In genomic region chr1:31576743-31577455, GRCh38 we compare ENCODE assay signal across 10 cellular contexts. TPM values are rescaled to one million over a fixed set of nuclear protein-coding genes. Genes with fewer than 3 reads are reported as not detected.
DNase-seq lines count a peak whose midpoint lies in the region; ATAC-seq, FAIRE-seq and TF ChIP-seq lines count a peak whose summit lies in the region.
"Had no signal": no experiment of that assay in that cellular context is flagged by ENCODE, and none has a peak within 500 bp of the region (broad histone marks: within the 10 kb centered on the region; RNA-seq: fewer than 3 reads in every experiment).

No MANE protein-coding gene starts in this region.

- TF ChIP-seq EP300 in HepG2 (IDR thresholded peaks at IDR 0.05; ENCODE audit: low read depth in 2 of 2, low read length in 2 of 2), result no peak
- no peak for TF ChIP-seq EP300 in HepG2 (CRISPR knock-in tag; IDR thresholded peaks at IDR 0.05; ENCODE audit: borderline replicate concordance)

- H4K20me1 ChIP-seq in HepG2 (ENCODE audit: insufficient read depth, low read length), result 0 out of 2 replicates have a peak, but pooled peaks cover 2% of the 10 kb centered on the region

- DNase-seq in HepG2 (ENCODE audit: low spot score) (no peak), NCI-H2107 (lab: John Stamatoyannopoulos, UW) (no peak)
- peak; percentile 4 for DNase-seq in stimulated activated CD8-positive, alpha-beta memory T cell treated with anti-CD3 and anti-CD28 coated beads, Interleukin-4, amount 100 ng/mL, for 48 hours
- DNase-seq in central memory CD4-positive, alpha-beta T cell, result no peak
- no peak for DNase-seq in stimulated activated CD4-positive, alpha-beta T cell treated with anti-CD3 and anti-CD28 coated beads, Interleukin-1b, Interleukin-23, amount 100 ng/mL, for 48 hours

- peaks cover 43% of the 10 kb centered on the region for H3K4me1 ChIP-seq in HUES48 (ENCODE audit: control insufficient read depth, insufficient read depth, low read length)
- H3K4me1 ChIP-seq in HepG2 (ENCODE audit: insufficient read depth, low read length), result peaks cover 88% of the 10 kb centered on the region

- H3K27ac ChIP-seq in HUES48 (ENCODE audit: low read depth, low read length), result no peak overlapping the region
- peak overlapping the region; percentile 94 for H3K27ac ChIP-seq in HepG2 (ENCODE audit: extremely low read length, insufficient read depth, low read length)

- TF ChIP-seq CTCF in HepG2 (CRISPR knock-in tag; IDR thresholded peaks at IDR 0.05), result no peak

- no peaks in the 10 kb centered on the region for H3K36me3 Mint-ChIP-seq in dendritic cell treated with granulocyte-macrophage colony-stimulating factor and Interleukin-4, amounts not matched to agents 40 ng/mL and 50 ng/mL, for 4 days (ENCODE audit: low read depth)

- H3K36me3 ChIP-seq in HUES48 (ENCODE audit: control insufficient read depth, insufficient read depth, low read length) (no peaks in the 10 kb centered on the region), HepG2 (replicated peaks in 1 of 2; ENCODE audit: control insufficient read depth in 1 of 2, insufficient read depth in 2 of 2, low read length in 2 of 2) (peaks cover 0 to 3% of the 10 kb centered on the region in 2 experiments; a peak in 2 of 5 replicates)

- H3K27me3 ChIP-seq in HUES48 (ENCODE audit: control insufficient read depth, insufficient read depth, low read length) (no peaks in the 10 kb centered on the region), HepG2 (ENCODE audit: control insufficient read depth in 1 of 2, insufficient read depth in 2 of 2, low read length in 2 of 2) (no peaks in the 10 kb centered on the region; a peak in 1 of 5 replicates)

- CTCF ChIA-PET in HepG2 (lab: Yijun Ruan, JAX; ENCODE audit: low intra/inter-chr PET ratio, low total read pairs), result no interaction called here

- intact Hi-C loops in dendritic cell treated with granulocyte-macrophage colony-stimulating factor and Interleukin-4, amounts not matched to agents 40 ng/mL and 50 ng/mL, for 4 days (cut with micrococcal nuclease), result no loop called here
- intact Hi-C loops in HepG2 (cut with micrococcal nuclease; ENCODE audit: unreplicated experiment), result no loop called here

- POLR2A ChIA-PET in HepG2 (lab: Yijun Ruan, JAX), result interaction anchor here (1.1 kb wide), 1 partner anchor 11 kb away, joined by 6 read pairs; no protein-coding TSS in a partner anchor

- H3K9me3 Mint-ChIP-seq in dendritic cell treated with granulocyte-macrophage colony-stimulating factor and Interleukin-4, amounts not matched to agents 40 ng/mL and 50 ng/mL, for 4 days, result no peaks in the 10 kb centered on the region

- H3K27ac Mint-ChIP-seq in dendritic cell treated with granulocyte-macrophage colony-stimulating factor and Interleukin-4, amounts not matched to agents 40 ng/mL and 50 ng/mL, for 4 days, result peak overlapping the region; percentile 60

- H3K9me3 ChIP-seq in HUES48 (ENCODE audit: control insufficient read depth, insufficient read depth, low read length) (no peaks in the 10 kb centered on the region), HepG2 (ENCODE audit: low read length) (no peaks in the 10 kb centered on the region)

- H3K4me3 ChIP-seq in HUES48 (ENCODE audit: low read depth, low read length) (peak overlapping the region; percentile 47; the same call in 1 of the 2 replicates), HepG2 (replicated peaks in 1 of 3; ENCODE audit: insufficient read depth in 1 of 3, low read depth in 2 of 3, low read length in 3 of 3) (peak overlapping the region; percentile 69 to 84 (median 79))

- peaks cover 21% of the 10 kb centered on the region for H3K79me2 ChIP-seq in HepG2 (ENCODE audit: insufficient read depth, low read length)

- ATAC-seq in HepG2 (peak; percentile 7), HG03139 (IDR thresholded peaks at IDR 0.05; ENCODE audit: unreplicated experiment) (no peak)

- H3K9ac ChIP-seq in HUES48 (ENCODE audit: low read depth, low read length), result no peak overlapping the region
- H3K9ac ChIP-seq in HepG2 (ENCODE audit: insufficient read depth, low read depth, low read length), result peak overlapping the region; percentile 72

- FAIRE-seq in HepG2 (lab: Jason Lieb, UNC), result no peak
- FAIRE-seq: G401.6 had no signal

- TF ChIP-seq POLR2A in HepG2 (IDR thresholded peaks at IDR 0.05; ENCODE audit: insufficient read depth in 1 of 2, low read depth in 2 of 2, low read length in 2 of 2), result no peak

- H2AFZ ChIP-seq in HepG2 (ENCODE audit: low read length), result no peak overlapping the region

- in situ Hi-C loops in HepG2 (cut with HindIII; ENCODE audit: extremely low pct_ligation_motif_present, low pct_unique_long_range_greater_than_20kb), result no loop called here

- H3K4me2 ChIP-seq in HepG2 (ENCODE audit: low read depth, low read length), result peak overlapping the region; percentile 96

- peaks cover 34% of the 10 kb centered on the region for H3K4me1 Mint-ChIP-seq in dendritic cell treated with granulocyte-macrophage colony-stimulating factor and Interleukin-4, amounts not matched to agents 40 ng/mL and 50 ng/mL, for 4 days (ENCODE audit: low read depth)

- BruUV-seq in HepG2 (replicated peaks; lab: Mats Ljungman, UMichigan), result TSS peak; percentile 65

- TF ChIP-seq RAD21 in HepG2 (CRISPR knock-in tag; IDR thresholded peaks at IDR 0.05), result no peak

- peaks cover 16% of the 10 kb centered on the region for H3K27me3 Mint-ChIP-seq in dendritic cell treated with granulocyte-macrophage colony-stimulating factor and Interleukin-4, amounts not matched to agents 40 ng/mL and 50 ng/mL, for 4 days

- no peak overlapping the region for H3K4me3 Mint-ChIP-seq in dendritic cell treated with granulocyte-macrophage colony-stimulating factor and Interleukin-4, amounts not matched to agents 40 ng/mL and 50 ng/mL, for 4 days

- 2% methylated on average over 2 of the region's 27 CpGs for WGBS in HepG2 (ENCODE audit: low lambda C conversion rate)

TF ChIP-seq in HepG2, 621 proteins besides CTCF, POLR2A, EP300 and RAD21 (continues in another document):
- TF ChIP-seq, protein P1, sequence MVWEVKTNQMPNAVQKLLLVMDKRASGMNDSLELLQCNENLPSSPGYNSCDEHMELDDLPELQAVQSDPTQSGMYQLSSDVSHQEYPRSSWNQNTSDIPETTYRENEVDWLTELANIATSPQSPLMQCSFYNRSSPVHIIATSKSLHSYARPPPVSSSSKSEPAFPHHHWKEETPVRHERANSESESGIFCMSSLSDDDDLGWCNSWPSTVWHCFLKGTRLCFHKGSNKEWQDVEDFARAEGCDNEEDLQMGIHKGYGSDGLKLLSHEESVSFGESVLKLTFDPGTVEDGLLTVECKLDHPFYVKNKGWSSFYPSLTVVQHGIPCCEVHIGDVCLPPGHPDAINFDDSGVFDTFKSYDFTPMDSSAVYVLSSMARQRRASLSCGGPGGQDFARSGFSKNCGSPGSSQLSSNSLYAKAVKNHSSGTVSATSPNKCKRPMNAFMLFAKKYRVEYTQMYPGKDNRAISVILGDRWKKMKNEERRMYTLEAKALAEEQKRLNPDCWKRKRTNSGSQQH (CRISPR knock-in tag; IDR thresholded peaks at IDR 0.05; ENCODE audit: low read depth), result no peak

RNA-seq across cellular contexts. Expression of gene TINAGL1, which starts 0.6 kb away (rescaled TPM):
- 10.5 and 24.7 TPM in 2 replicates for total RNA-seq in HepG2 (2016; rRNA removed; fragmentation: Illumina TruSeq; extraction: Trizol)
- total RNA-seq in HepG2 (2016; cell fraction: cytosol; rRNA removed; fragmentation: Illumina TruSeq; extraction: Trizol; ENCODE audit: low read depth), result 13.7 and 15.2 TPM in 2 replicates
- 9.6 and 28.4 TPM in 2 replicates for total RNA-seq in HepG2 (2016; cell fraction: insoluble cytoplasmic fraction; rRNA removed; fragmentation: Illumina TruSeq; extraction: Trizol)
- 21.8 and 22.0 TPM in 2 replicates for total RNA-seq in HepG2 (2016; cell fraction: membrane; rRNA removed; fragmentation: Illumina TruSeq; extraction: Trizol)
- total RNA-seq in HepG2 (2016; cell fraction: nucleus; rRNA removed; fragmentation: Illumina TruSeq; extraction: Trizol), result 24.5 and 28.2 TPM in 2 replicates
- polyA plus RNA-seq in HepG2 (2011; rRNA removed), result 76.8 and 139 TPM in 2 replicates
- polyA plus RNA-seq in HepG2 (2011; cell fraction: cytosol; rRNA removed), result 62.4 and 79.7 TPM in 2 replicates
- polyA plus RNA-seq in HepG2 (2011; cell fraction: nucleus; rRNA removed), result 185 and 206 TPM in 2 replicates
- 42.8 and 47.0 TPM in 2 replicates for polyA plus RNA-seq in HepG2 (2012)
- polyA plus RNA-seq in HepG2 (2016; cell fraction: cytosol; fragmentation: Illumina TruSeq; extraction: Trizol; ENCODE audit: low read depth), result 5.5 and 6.8 TPM in 2 replicates
- polyA plus RNA-seq in HepG2 (2016; cell fraction: insoluble cytoplasmic fraction; fragmentation: Illumina TruSeq; extraction: Trizol; ENCODE audit: low read depth), result 8.8 and 11.1 TPM in 2 replicates
- 10.6 and 11.6 TPM in 2 replicates for polyA plus RNA-seq in HepG2 (2016; cell fraction: membrane; fragmentation: Illumina TruSeq; extraction: Trizol; ENCODE audit: low read depth)
- 48.2 and 51.2 TPM in 2 replicates for polyA plus RNA-seq in HepG2 (2016; cell fraction: nucleus; fragmentation: Illumina TruSeq; extraction: Trizol; ENCODE audit: insufficient read depth, low read depth)
- 13.3 and 101 TPM in 2 replicates for polyA minus RNA-seq in HepG2 (2011; rRNA and poly(A)+ RNA removed; ENCODE audit: low replicate concordance)
- polyA minus RNA-seq in HepG2 (2011; cell fraction: cytosol; rRNA and poly(A)+ RNA removed), result 27.7 and 32.7 TPM in 2 replicates
- 24.6 and 37.8 TPM in 2 replicates for polyA minus RNA-seq in HepG2 (2011; cell fraction: nucleus; rRNA and poly(A)+ RNA removed)
- total RNA-seq: T-helper 1 cell treated with Interleukin-12 subunit alpha and Interleukin-12 subunit beta and Interleukin-4 antibody, amounts not matched to agents 30 ng/mL and 1 ng/mL, for 36 hours had no signal

RNA-seq across cellular contexts. Expression of gene HCRTR1, which starts 40.6 kb away (rescaled TPM):
- total RNA-seq in HepG2 (2016; rRNA removed; fragmentation: Illumina TruSeq; extraction: Trizol), result not detected in 2 replicates
- total RNA-seq in HepG2 (2016; cell fraction: cytosol; rRNA removed; fragmentation: Illumina TruSeq; extraction: Trizol; ENCODE audit: low read depth), result not detected in 2 replicates
- total RNA-seq in HepG2 (2016; cell fraction: insoluble cytoplasmic fraction; rRNA removed; fragmentation: Illumina TruSeq; extraction: Trizol), result not detected in 2 replicates
- total RNA-seq in HepG2 (2016; cell fraction: membrane; rRNA removed; fragmentation: Illumina TruSeq; extraction: Trizol), result not detected in 2 replicates
- not detected in 2 replicates for total RNA-seq in HepG2 (2016; cell fraction: nucleus; rRNA removed; fragmentation: Illumina TruSeq; extraction: Trizol)
- polyA plus RNA-seq in HepG2 (2011; rRNA removed), result 0.05 TPM in 1 of 2 replicates, not detected in the other
- 0.03 TPM in 1 of 2 replicates, not detected in the other for polyA plus RNA-seq in HepG2 (2011; cell fraction: cytosol; rRNA removed)
- 0.13 and 0.23 TPM in 2 replicates for polyA plus RNA-seq in HepG2 (2011; cell fraction: nucleus; rRNA removed)
- 0.07 TPM in 1 of 2 replicates, not detected in the other for polyA plus RNA-seq in HepG2 (2012)
- polyA plus RNA-seq in HepG2 (2016; cell fraction: cytosol; fragmentation: Illumina TruSeq; extraction: Trizol; ENCODE audit: low read depth), result not detected in 2 replicates
- polyA plus RNA-seq in HepG2 (2016; cell fraction: insoluble cytoplasmic fraction; fragmentation: Illumina TruSeq; extraction: Trizol; ENCODE audit: low read depth), result not detected in 2 replicates
- not detected in 2 replicates for polyA plus RNA-seq in HepG2 (2016; cell fraction: membrane; fragmentation: Illumina TruSeq; extraction: Trizol; ENCODE audit: low read depth)
- not detected in 2 replicates for polyA plus RNA-seq in HepG2 (2016; cell fraction: nucleus; fragmentation: Illumina TruSeq; extraction: Trizol; ENCODE audit: insufficient read depth, low read depth)
- not detected in 2 replicates for polyA minus RNA-seq in HepG2 (2011; rRNA and poly(A)+ RNA removed; ENCODE audit: low replicate concordance)
- polyA minus RNA-seq in HepG2 (2011; cell fraction: cytosol; rRNA and poly(A)+ RNA removed), result not detected in 2 replicates
- polyA minus RNA-seq in HepG2 (2011; cell fraction: nucleus; rRNA and poly(A)+ RNA removed), result not detected in 2 replicates
- total RNA-seq: T-helper 1 cell treated with Interleukin-12 subunit alpha and Interleukin-12 subunit beta and Interleukin-4 antibody, amounts not matched to agents 30 ng/mL and 1 ng/mL, for 36 hours had no signal
